10 cellular contexts compared by ENCODE assay signal in the genomic region with DNA sequence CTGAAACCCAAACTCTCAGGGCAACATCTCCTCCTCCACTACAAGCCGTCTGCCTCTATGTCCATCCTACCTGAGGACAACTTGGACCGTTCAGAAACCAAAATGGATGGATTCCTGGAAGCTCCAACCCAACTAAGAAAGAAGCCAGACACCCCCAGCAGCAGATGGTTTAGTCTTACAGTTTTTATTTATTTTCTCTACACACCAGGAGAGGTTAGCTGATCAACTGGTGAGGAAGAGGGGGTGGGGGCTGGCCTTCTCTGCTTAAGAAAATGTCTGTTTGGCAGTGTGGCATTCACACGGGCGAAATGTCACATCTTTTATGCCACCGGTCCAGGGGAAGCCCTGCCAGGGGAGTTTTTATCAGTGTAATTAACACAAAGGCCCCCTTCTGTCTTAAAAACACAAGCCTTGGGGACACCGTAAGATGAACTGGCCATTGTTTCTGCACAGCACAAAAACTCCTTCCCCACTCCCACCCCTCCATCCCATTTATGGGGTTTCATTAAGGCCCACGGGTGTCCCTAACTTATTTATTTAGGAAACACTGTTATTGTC.
DNase-seq lines count a peak whose midpoint lies in the region; ATAC-seq, FAIRE-seq and TF ChIP-seq lines count a peak whose summit lies in the region.
"Had no signal": no experiment of that assay in that cellular context is flagged by ENCODE, and none has a peak within 500 bp of the region (broad histone marks: within the 10 kb centered on the region; RNA-seq: fewer than 3 reads in every experiment).

No MANE protein-coding gene starts in this region.

- H3K4me3 Mint-ChIP-seq in activated naive CD8-positive, alpha-beta T cell treated with anti-CD3 and anti-CD28 coated beads, Interleukin-2, amount 50 U/mL, for 24 hours = no peak overlapping the region
- H3K4me3 Mint-ChIP-seq: CD4-positive, alpha-beta memory T cell had no signal

- peaks cover 4% of the 10 kb centered on the region for H3K27me3 Mint-ChIP-seq in activated naive CD8-positive, alpha-beta T cell treated with anti-CD3 and anti-CD28 coated beads, Interleukin-2, amount 50 U/mL, for 24 hours

- no peaks in the 10 kb centered on the region for H3K36me3 Mint-ChIP-seq in activated naive CD8-positive, alpha-beta T cell treated with anti-CD3 and anti-CD28 coated beads, Interleukin-2, amount 50 U/mL, for 24 hours (ENCODE audit: low read depth)
- H3K36me3 Mint-ChIP-seq: CD4-positive, alpha-beta memory T cell had no signal

- TF ChIP-seq CTCF in keratinocyte (optimal IDR thresholded peaks at IDR 0.05 in 1 of 3, IDR thresholded peaks at IDR 0.05 in 1 of 3, conservative IDR thresholded peaks at IDR 0.05 in 1 of 3; ENCODE audit: extremely low read depth in 1 of 3, insufficient read depth in 2 of 3, low read length in 3 of 3) (no peak), thoracic aorta (IDR thresholded peaks at IDR 0.05) (no peak)

- DNase-seq in DMS79 treated with DMSO at 0.1 percent for 48 hours (lab: John Stamatoyannopoulos, UW) = peak; percentile 65
- DNase-seq in DMS79 (lab: John Stamatoyannopoulos, UW) = no peak
- peak; percentile 28 for DNase-seq in SHP77 treated with DMSO at 0.1 percent for 48 hours (lab: John Stamatoyannopoulos, UW)
- no peak for DNase-seq in keratinocyte (ENCODE audit: low read depth, low spot score)
- no peak for DNase-seq in thoracic aorta (ENCODE audit: low spot score)
- DNase-seq in T-helper 1 cell = no peak
- no peak for DNase-seq in activated naive CD8-positive, alpha-beta T cell treated with anti-CD3 and anti-CD28 coated beads, Interleukin-2, amount 50 U/mL, for 24 hours
- no peak for DNase-seq in NCI-H1694 treated with DMSO at 0.1 percent for 48 hours (lab: John Stamatoyannopoulos, UW)
- DNase-seq: NCI-H446 treated with DMSO at 0.1 percent for 48 hours had no signal

- H3K9me1 ChIP-seq in keratinocyte (ENCODE audit: control insufficient read depth, extremely low read depth, insufficient read depth, low read length) = no peaks in the 10 kb centered on the region

- no peaks in the 10 kb centered on the region for H3K79me2 ChIP-seq in keratinocyte (ENCODE audit: control insufficient read depth, insufficient read depth, low read length)

- H3K9ac ChIP-seq in keratinocyte (ENCODE audit: control insufficient read depth, extremely low read depth, insufficient read depth, low read length) = no peak overlapping the region

- H3K27me3 ChIP-seq in keratinocyte (ENCODE audit: control insufficient read depth, extremely low read depth, insufficient read depth, low read length) = no peaks in the 10 kb centered on the region
- no peaks in the 10 kb centered on the region for H3K27me3 ChIP-seq in thoracic aorta (replicated peaks; ENCODE audit: insufficient read depth)

- peaks cover 4% of the 10 kb centered on the region for H3K4me1 ChIP-seq in keratinocyte (ENCODE audit: control insufficient read depth, extremely low read depth, insufficient read depth, low read length)
- H3K4me1 ChIP-seq in thoracic aorta (ENCODE audit: control insufficient read depth in 1 of 2, low read depth in 2 of 2) = peaks cover 0 to 19% of the 10 kb centered on the region in 2 donors

- no peak overlapping the region for H3K27ac ChIP-seq in keratinocyte (ENCODE audit: control insufficient read depth, insufficient read depth, low read length)
- H3K27ac ChIP-seq in thoracic aorta = peak overlapping the region in 1 of 2 donors; percentile 22

- no peaks in the 10 kb centered on the region for H3K4me1 Mint-ChIP-seq in activated naive CD8-positive, alpha-beta T cell treated with anti-CD3 and anti-CD28 coated beads, Interleukin-2, amount 50 U/mL, for 24 hours
- H3K4me1 Mint-ChIP-seq: CD4-positive, alpha-beta memory T cell had no signal

- ATAC-seq in thoracic aorta (ENCODE audit: insufficient number of reproducible peaks, low FRiP score, low read depth) = no peak
- no peak for ATAC-seq in activated naive CD8-positive, alpha-beta T cell treated with anti-CD3 and anti-CD28 coated beads, Interleukin-2, amount 50 U/mL, for 24 hours

- H3K4me3 ChIP-seq in keratinocyte (ENCODE audit: control insufficient read depth in 2 of 3, extremely low read depth in 1 of 3, insufficient read depth in 2 of 3, low read depth in 1 of 3, low read length in 3 of 3) = no peak overlapping the region
- H3K4me3 ChIP-seq in thoracic aorta = peak overlapping the region; percentile 60

- H3K27ac Mint-ChIP-seq in activated naive CD8-positive, alpha-beta T cell treated with anti-CD3 and anti-CD28 coated beads, Interleukin-2, amount 50 U/mL, for 24 hours = no peak overlapping the region
- H3K27ac Mint-ChIP-seq: CD4-positive, alpha-beta memory T cell had no signal

- no peaks in the 10 kb centered on the region for H4K20me1 ChIP-seq in keratinocyte (ENCODE audit: control insufficient read depth, extremely low read depth, insufficient read depth, low read length)

- dilution Hi-C loops in keratinocyte (cut with MboI; ENCODE audit: extremely low pct_ligation_motif_present, low sequenced_read_pairs) = no loop called here

- no peak overlapping the region for H2AFZ ChIP-seq in keratinocyte (ENCODE audit: control insufficient read depth, low read length)

- peak overlapping the region; percentile 65 for H3K4me2 ChIP-seq in keratinocyte (ENCODE audit: control insufficient read depth, extremely low read depth, insufficient read depth, low read depth, low read length)

- H3K36me3 ChIP-seq in keratinocyte (ENCODE audit: control insufficient read depth in 2 of 2, extremely low read depth in 1 of 2, insufficient read depth in 2 of 2, low read length in 2 of 2) = no peaks in the 10 kb centered on the region
- no peaks in the 10 kb centered on the region for H3K36me3 ChIP-seq in thoracic aorta

- H3K9me3 Mint-ChIP-seq in activated naive CD8-positive, alpha-beta T cell treated with anti-CD3 and anti-CD28 coated beads, Interleukin-2, amount 50 U/mL, for 24 hours = no peaks in the 10 kb centered on the region
- H3K9me3 Mint-ChIP-seq: CD4-positive, alpha-beta memory T cell had no signal

- no peak for FAIRE-seq in keratinocyte (lab: Jason Lieb, UNC)

- H3K9me3 ChIP-seq in keratinocyte (ENCODE audit: control insufficient read depth, low read depth, low read length) (no peaks in the 10 kb centered on the region), thoracic aorta (no peaks in the 10 kb centered on the region)

Comparison
In these comparisons a context has a peak if more than half of its experiments do, and no peak if none do; other contexts are left out.
1. DNase-seq: peak in DMS79 treated with DMSO at 0.1 percent for 48 hours (single experiment) and SHP77 treated with DMSO at 0.1 percent for 48 hours (single experiment); none in DMS79 (single experiment), keratinocyte (single experiment), thoracic aorta (single experiment), T-helper 1 cell (0 of 5), activated naive CD8-positive, alpha-beta T cell treated with anti-CD3 and anti-CD28 coated beads, Interleukin-2, amount 50 U/mL, for 24 hours (single experiment) and NCI-H1694 treated with DMSO at 0.1 percent for 48 hours (single experiment).